ENCODE assay signal across 8 cellular contexts in the genomic region with DNA sequence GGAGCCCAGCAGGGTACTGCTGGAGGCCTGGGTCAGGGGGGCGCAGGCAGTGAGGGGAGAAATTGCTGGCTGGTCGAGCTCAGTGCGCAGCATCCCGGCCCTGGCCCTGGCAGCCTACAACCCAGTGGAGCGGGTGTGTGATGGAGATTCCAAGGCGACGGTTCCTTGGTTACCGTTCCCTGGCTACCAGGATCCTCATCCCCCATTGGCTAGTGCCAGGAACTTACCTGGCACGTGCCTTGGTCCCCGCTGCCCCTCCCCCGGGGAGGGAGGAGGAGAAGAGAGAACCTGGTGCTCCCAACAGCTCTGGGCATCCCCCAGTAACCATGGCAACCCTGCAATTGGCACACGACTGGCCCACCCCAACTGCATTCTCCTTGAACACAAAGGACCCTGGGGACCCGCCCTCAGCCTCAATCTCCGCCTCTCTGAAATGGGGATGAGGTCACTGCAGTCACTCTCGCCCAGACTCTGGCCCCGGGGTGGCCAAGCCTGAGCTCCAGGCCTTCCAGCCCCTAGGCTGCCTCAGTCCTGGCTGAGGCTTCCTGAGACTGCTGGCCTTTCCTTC. TPM values are rescaled to one million over a fixed set of nuclear protein-coding genes. Genes with fewer than 3 reads are reported as not detected.
A peak's percentile ranks its signal among the peaks of the same experiment; 100 is the strongest.
DNase-seq lines count a peak whose midpoint lies in the region; ATAC-seq and TF ChIP-seq lines count a peak whose summit lies in the region.
"Had no signal": no experiment of that assay in that cellular context is flagged by ENCODE, and none has a peak within 500 bp of the region (broad histone marks: within the 10 kb centered on the region; RNA-seq: fewer than 3 reads in every experiment).

No MANE protein-coding gene starts in this region.

- H3K9me3 Mint-ChIP-seq in HFFc6, result no peaks in the 10 kb centered on the region
- no peaks in the 10 kb centered on the region for H3K9me3 Mint-ChIP-seq in stimulated activated effector memory CD8-positive, alpha-beta T cell treated with anti-CD3 and anti-CD28 coated beads, Interleukin-12 subunit alpha, Interleukin-12 subunit beta, amount 100 ng/mL, for 72 hours

- peak overlapping the region; percentile 97 for H3K27ac Mint-ChIP-seq in HFFc6
- H3K27ac Mint-ChIP-seq in stimulated activated effector memory CD8-positive, alpha-beta T cell treated with anti-CD3 and anti-CD28 coated beads, Interleukin-12 subunit alpha, Interleukin-12 subunit beta, amount 100 ng/mL, for 72 hours, result peak overlapping the region; percentile 89

- peaks cover 47% of the 10 kb centered on the region for H3K4me1 Mint-ChIP-seq in HFFc6 (ENCODE audit: low read depth)
- peaks cover 53% of the 10 kb centered on the region for H3K4me1 Mint-ChIP-seq in stimulated activated effector memory CD8-positive, alpha-beta T cell treated with anti-CD3 and anti-CD28 coated beads, Interleukin-12 subunit alpha, Interleukin-12 subunit beta, amount 100 ng/mL, for 72 hours

- DNase-seq in HFFc6, result peak; percentile 58
- peak in 50 of 58 donors; percentile 14 to 90 (median 58) for DNase-seq in anterior cingulate cortex (lab: John Stamatoyannopoulos, UW)
- peak; percentile 57 for DNase-seq in left cardiac atrium
- DNase-seq in stimulated activated effector memory CD8-positive, alpha-beta T cell treated with anti-CD3 and anti-CD28 coated beads, Interleukin-12 subunit alpha, Interleukin-12 subunit beta, amount 100 ng/mL, for 72 hours (ENCODE audit: low spot score in 2 of 2), result no peak
- DNase-seq in stimulated activated CD4-positive, alpha-beta T cell treated with anti-CD3 and anti-CD28 coated beads, Interleukin-1b, Interleukin-23, amount 100 ng/mL, for 48 hours, result no peak

- ATAC-seq in left cardiac atrium (peak in 1 of 2 donors; percentile 35), HG02870 (IDR thresholded peaks at IDR 0.05; ENCODE audit: unreplicated experiment) (no peak)
- ATAC-seq in stimulated activated effector memory CD8-positive, alpha-beta T cell treated with anti-CD3 and anti-CD28 coated beads, Interleukin-12 subunit alpha, Interleukin-12 subunit beta, amount 100 ng/mL, for 72 hours, result no peak
- no peak for ATAC-seq in activated CD4-positive, CD25-positive, alpha-beta regulatory T cell treated with anti-CD3 and anti-CD28 coated beads, Interleukin-2, amount 50 U/mL, for 24 hours

- H3K4me3 Mint-ChIP-seq in HFFc6, result peak overlapping the region; percentile 92
- H3K4me3 Mint-ChIP-seq in stimulated activated effector memory CD8-positive, alpha-beta T cell treated with anti-CD3 and anti-CD28 coated beads, Interleukin-12 subunit alpha, Interleukin-12 subunit beta, amount 100 ng/mL, for 72 hours, result peak overlapping the region; percentile 79

- intact Hi-C loops in left cardiac atrium (cut with DNase I), result no loop called here

- TF ChIP-seq CTCF in HFFc6 (IDR thresholded peaks at IDR 0.05), result no peak

- peaks cover 28% of the 10 kb centered on the region for H3K36me3 Mint-ChIP-seq in HFFc6 (ENCODE audit: low read depth)
- H3K36me3 Mint-ChIP-seq in stimulated activated effector memory CD8-positive, alpha-beta T cell treated with anti-CD3 and anti-CD28 coated beads, Interleukin-12 subunit alpha, Interleukin-12 subunit beta, amount 100 ng/mL, for 72 hours, result peaks cover 45% of the 10 kb centered on the region

- peaks cover 13% of the 10 kb centered on the region for H3K27me3 Mint-ChIP-seq in HFFc6 (ENCODE audit: insufficient read depth)
- H3K27me3 Mint-ChIP-seq: progenitor cell of endocrine pancreas had no signal

RNA-seq across cellular contexts. Expression of gene DBN1, which starts 4.3 kb away (rescaled TPM):
- total RNA-seq in HFFc6 (2021; fragmentation: NEBNext Ultra II Directional; extraction: Animal tissue kit (Norgen Biotek cat#: 25700)), result 100 to 1,000 TPM; 346 to 394 (median 358) TPM
- 10 to 100 TPM; 30.2 to 55.1 TPM for total RNA-seq in left cardiac atrium

RNA-seq across cellular contexts. Expression of gene PRR7, which starts 22.5 kb away (rescaled TPM):
- 10 to 100 TPM in 4 of 6 experiments, 1 to 10 TPM in 2; 8.9 to 16.9 (median 10.4) TPM for total RNA-seq in HFFc6 (2021; fragmentation: NEBNext Ultra II Directional; extraction: Animal tissue kit (Norgen Biotek cat#: 25700))
- 1 to 10 TPM in 1 of 2 donors, under 1 TPM in 1; 0.59 to 1.6 TPM for total RNA-seq in left cardiac atrium

RNA-seq across cellular contexts. Expression of gene PDLIM7, which starts 28.3 kb away (rescaled TPM):
- 100 to 1,000 TPM; 339 to 353 (median 343) TPM for total RNA-seq in HFFc6 (2021; fragmentation: NEBNext Ultra II Directional; extraction: Animal tissue kit (Norgen Biotek cat#: 25700))
- total RNA-seq in left cardiac atrium, result 10 to 100 TPM; 50.5 to 94.5 TPM

RNA-seq across cellular contexts. Expression of gene DOK3, which starts 40.5 kb away (rescaled TPM):
- 1 to 10 TPM; 1.1 to 2.6 (median 1.3) TPM for total RNA-seq in HFFc6 (2021; fragmentation: NEBNext Ultra II Directional; extraction: Animal tissue kit (Norgen Biotek cat#: 25700))
- 1 to 10 TPM; 5.3 to 9.0 TPM for total RNA-seq in left cardiac atrium

RNA-seq across cellular contexts. Expression of gene GRK6, which starts 42.7 kb away (rescaled TPM):
- 10 to 100 TPM; 25.8 to 30.7 (median 28.0) TPM for total RNA-seq in HFFc6 (2021; fragmentation: NEBNext Ultra II Directional; extraction: Animal tissue kit (Norgen Biotek cat#: 25700))
- 10 to 100 TPM; 14.6 to 20.1 TPM for total RNA-seq in left cardiac atrium

Comparison
In these comparisons a context has a peak if more than half of its experiments do, and no peak if none do; other contexts are left out.
1. DNase-seq: peak in HFFc6 (single experiment), anterior cingulate cortex (50 of 58) and left cardiac atrium (single experiment); none in stimulated activated effector memory CD8-positive, alpha-beta T cell treated with anti-CD3 and anti-CD28 coated beads, Interleukin-12 subunit alpha, Interleukin-12 subunit beta, amount 100 ng/mL, for 72 hours (0 of 2) and stimulated activated CD4-positive, alpha-beta T cell treated with anti-CD3 and anti-CD28 coated beads, Interleukin-1b, Interleukin-23, amount 100 ng/mL, for 48 hours (single experiment).
2. RNA of gene DBN1, which starts 4.3 kb away (total RNA-seq): 346 to 394 TPM in HFFc6; 30.2 to 55.1 TPM in left cardiac atrium; every median in the first group is over 4 times any median in the second.